Comparison of ENCODE assay signal across 19 cellular contexts in the genomic region with DNA sequence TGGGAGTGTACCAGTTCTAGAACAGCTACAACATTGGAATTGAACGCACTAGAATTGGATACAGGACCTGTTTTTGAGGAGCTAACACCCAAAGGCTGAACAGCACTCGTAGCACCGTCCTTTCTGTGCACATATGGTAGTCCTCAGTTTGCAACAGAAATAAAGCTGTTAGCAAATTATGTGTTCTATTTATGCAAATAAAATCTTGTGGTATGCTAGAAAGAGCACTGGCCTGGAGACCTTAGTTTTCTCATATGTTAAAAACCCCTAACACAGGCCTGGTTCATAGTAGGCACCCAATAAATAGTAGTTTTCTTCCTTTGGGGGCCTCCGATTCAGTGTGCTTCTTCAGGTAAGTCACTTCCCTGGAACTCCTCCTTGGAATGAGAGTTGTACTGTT.
DNase-seq lines count a peak whose midpoint lies in the region; ATAC-seq and TF ChIP-seq lines count a peak whose summit lies in the region.
"Had no signal": no experiment of that assay in that cellular context is flagged by ENCODE, and none has a peak within 500 bp of the region (broad histone marks: within the 10 kb centered on the region; RNA-seq: fewer than 3 reads in every experiment).

No MANE protein-coding gene starts in this region.

- H3K36me3 ChIP-seq in KMS-11 (ENCODE audit: insufficient read depth) (no peaks in the 10 kb centered on the region), smooth muscle cell (ENCODE audit: low read depth) (no peaks in the 10 kb centered on the region)

- H3K79me2 ChIP-seq in KMS-11 (ENCODE audit: insufficient read depth, low read depth), result no peaks in the 10 kb centered on the region
- H3K79me2 ChIP-seq in smooth muscle cell (ENCODE audit: low read depth), result no peaks in the 10 kb centered on the region

- peak overlapping the region; percentile 84 for H3K4me2 ChIP-seq in KMS-11
- H3K4me2 ChIP-seq in smooth muscle cell, result no peak overlapping the region
- H3K4me2 ChIP-seq: A549, BLaER1 had no signal

- H3F3A ChIP-seq in smooth muscle cell (ENCODE audit: low read depth), result no peaks in the 10 kb centered on the region

- H2AFZ ChIP-seq in KMS-11 (ENCODE audit: low read depth) (peak overlapping the region; percentile 61; the same call in 1 of the 2 replicates), smooth muscle cell (ENCODE audit: low read depth) (no peak overlapping the region)
- H2AFZ ChIP-seq: GM23248 had no signal

- H3K9ac ChIP-seq in KMS-11, result no peak overlapping the region
- no peak overlapping the region for H3K9ac ChIP-seq in smooth muscle cell (ENCODE audit: low read depth)
- H3K9ac ChIP-seq: BLaER1, GM23248 had no signal

- no peak for DNase-seq in activated CD4-positive, alpha-beta T cell treated with anti-CD3 and anti-CD28 coated beads, Interleukin-2, amount 50 U/mL, for 4 hours
- DNase-seq in smooth muscle cell (lab: John Stamatoyannopoulos, UW; ENCODE audit: unreplicated experiment), result no peak
- DNase-seq: 8988T; ACHN; Caco-2; CD4-positive, CD25-positive, alpha-beta regulatory T cell; CD8-positive, alpha-beta T cell; DMS153; DND-41; GM23248; H7; HCEC 1CT had no signal

- H3K4me1 ChIP-seq in KMS-11 (ENCODE audit: low read depth, poor library complexity, severe bottlenecking) (peaks cover 39% of the 10 kb centered on the region), smooth muscle cell (ENCODE audit: low read depth) (no peaks in the 10 kb centered on the region)
- H3K4me1 ChIP-seq: A549, Caco-2 had no signal

- WGBS in smooth muscle cell (ENCODE audit: low lambda C conversion rate), result 71% methylated on average over 4 of the region's 4 CpGs

- TF ChIP-seq CTCF in 22Rv1 (IDR thresholded peaks at IDR 0.05) (no peak), KMS-11 (conservative IDR thresholded peaks at IDR 0.05; ENCODE audit: low read depth, low read length) (no peak), smooth muscle cell (IDR thresholded peaks at IDR 0.05; ENCODE audit: borderline replicate concordance, insufficient read depth, poor library complexity, severe bottlenecking) (no peak)

- H3K4me3 ChIP-seq in KMS-11 (IDR thresholded peaks at IDR 0.05; ENCODE audit: insufficient read depth, low read depth, low read length), result no peak overlapping the region
- no peak overlapping the region for H3K4me3 ChIP-seq in smooth muscle cell
- H3K4me3 ChIP-seq: A549, BLaER1, GM23248 had no signal

- ATAC-seq in GM18909 (IDR thresholded peaks at IDR 0.05; ENCODE audit: poor library complexity, unreplicated experiment) (peak; percentile 49), GM18858 (IDR thresholded peaks at IDR 0.05; ENCODE audit: unreplicated experiment) (no peak)
- ATAC-seq: A549; CD8-positive, alpha-beta T cell had no signal

- no peaks in the 10 kb centered on the region for H4K20me1 ChIP-seq in KMS-11 (ENCODE audit: insufficient read depth)
- H4K20me1 ChIP-seq in smooth muscle cell (ENCODE audit: low read depth), result no peaks in the 10 kb centered on the region
- H4K20me1 ChIP-seq: BLaER1 had no signal

- H3K27me3 ChIP-seq in KMS-11 (ENCODE audit: insufficient read depth, low read depth), result no peaks in the 10 kb centered on the region
- no peaks in the 10 kb centered on the region for H3K27me3 ChIP-seq in smooth muscle cell (ENCODE audit: low read depth)
- H3K27me3 ChIP-seq: BLaER1 had no signal

- peaks cover 2% of the 10 kb centered on the region for H3K9me3 ChIP-seq in smooth muscle cell (replicated peaks; ENCODE audit: low read depth)
- H3K9me3 ChIP-seq: A549, Caco-2 had no signal

- H3K27ac ChIP-seq in 22Rv1 (peak overlapping the region; percentile 75), KMS-11 (no peak overlapping the region), smooth muscle cell (ENCODE audit: low read depth) (no peak overlapping the region)
- H3K27ac ChIP-seq: A549, BLaER1, C4-2B, GM23248 had no signal
